In genomic region chr2:6342273-6342920, GRCh38 we compare ENCODE assay signal across 26 cellular contexts.
DNase-seq lines count a peak whose midpoint lies in the region; ATAC-seq and TF ChIP-seq lines count a peak whose summit lies in the region.
"Had no signal": no experiment of that assay in that cellular context is flagged by ENCODE, and none has a peak within 500 bp of the region (broad histone marks: within the 10 kb centered on the region; RNA-seq: fewer than 3 reads in every experiment).

No MANE protein-coding gene starts in this region.

- H2BK5ac ChIP-seq in IMR-90 (ENCODE audit: low read depth, low read length, poor library complexity, severe bottlenecking), result no peak overlapping the region

- no peak overlapping the region for H3K27ac ChIP-seq in IMR-90 (ENCODE audit: insufficient read depth, low read length)
- H3K27ac ChIP-seq: colonic mucosa, esophagus muscularis mucosa, HL-60, suprapubic skin had no signal

- H2AFZ ChIP-seq in IMR-90 (replicated peaks; ENCODE audit: low read length, poor library complexity), result no peak overlapping the region

- BruUV-seq in IMR-90 (replicated peaks; lab: Mats Ljungman, UMichigan), result no TSS peak

- no peak overlapping the region for H4K91ac ChIP-seq in IMR-90 (ENCODE audit: insufficient read depth, low read depth, low read length)

- H3K23ac ChIP-seq in IMR-90 (ENCODE audit: low read depth, low read length), result no peak overlapping the region

- TF ChIP-seq RAD21 in IMR-90 (IDR thresholded peaks at IDR 0.05; ENCODE audit: low read length), result no peak

- H3K18ac ChIP-seq in IMR-90 (ENCODE audit: low read depth, low read length), result no peak overlapping the region

- H2BK20ac ChIP-seq in IMR-90 (ENCODE audit: low read depth, low read length), result no peak overlapping the region

- no peak overlapping the region for H2AK9ac ChIP-seq in IMR-90 (replicated peaks; ENCODE audit: low read depth, low read length, poor library complexity)

- no peak overlapping the region for H2AK5ac ChIP-seq in IMR-90 (ENCODE audit: low read depth, low read length)

- no peak overlapping the region for H2BK15ac ChIP-seq in IMR-90 (ENCODE audit: low read depth, low read length)

- H3K4me3 ChIP-seq in IMR-90 (ENCODE audit: insufficient read depth, low read depth, low read length), result no peak overlapping the region
- H3K4me3 ChIP-seq: colonic mucosa, esophagus muscularis mucosa, suprapubic skin had no signal

- H2BK120ac ChIP-seq in IMR-90 (ENCODE audit: low read depth, low read length), result no peak overlapping the region

- no peak overlapping the region for H4K5ac ChIP-seq in IMR-90 (ENCODE audit: low read depth, low read length)

- no peak for DNase-seq in IMR-90
- DNase-seq in germinal center (ENCODE audit: low spot score), result peak; percentile 36
- DNase-seq in SHP77 (lab: John Stamatoyannopoulos, UW), result no peak
- no peak for DNase-seq in DMS153 treated with DMSO at 0.1 percent for 48 hours (lab: John Stamatoyannopoulos, UW; ENCODE audit: unreplicated experiment)
- no peak for DNase-seq in activated T-cell treated with anti-CD3 and anti-CD28 coated beads, Interleukin-2, amount 50 U/mL, for 48 hours
- DNase-seq: activated CD4-positive, alpha-beta T cell treated with anti-CD3 and anti-CD28 coated beads, Interleukin-2, amount 50 U/mL, for 1 hour; activated naive CD4-positive, alpha-beta T cell treated with anti-CD3 and anti-CD28 coated beads, Interleukin-2, amount 50 U/mL, for 16 hours; C1 segment of cervical spinal cord; colonic mucosa; foreskin melanocyte; HFFc6; naive thymus-derived CD4-positive, alpha-beta T cell; NCI-H1105 treated with DMSO at 0.1 percent for 48 hours; NCI-H2081; NCI-H226; NCI-H774; OCI-M1; stimulated activated CD4-positive, alpha-beta T cell treated with anti-CD3 and anti-CD28 coated beads, Interleukin-2, amount 100 ng/mL, for 48 hours; stimulated activated naive B cell treated with anti-CD40 and anti-IgM and Interleukin-4, amounts not matched to agents 10 μg/mL and 1 μg/mL and 100 μg/mL, for 72 hours had no signal

- H4K20me1 ChIP-seq in IMR-90 (ENCODE audit: insufficient read depth, low read length), result no peaks in the 10 kb centered on the region

- H3K9me1 ChIP-seq in IMR-90 (ENCODE audit: insufficient read depth, low read length), result no peaks in the 10 kb centered on the region

- CTCF ChIA-PET in IMR-90 (lab: Yijun Ruan, JAX), result no interaction called here

- POLR2A ChIA-PET in IMR-90 (lab: Charles Lee; ENCODE audit: unreplicated experiment), result no interaction called here

- dilution Hi-C loops in IMR-90 (cut with HindIII; ENCODE audit: low sequenced_read_pairs, unreplicated experiment), result no loop called here

- H3K4me2 ChIP-seq in IMR-90 (ENCODE audit: low read depth, low read length), result no peak overlapping the region

- H3K36me3 ChIP-seq in IMR-90 (ENCODE audit: control insufficient read depth, insufficient read depth, low read length), result no peaks in the 10 kb centered on the region
- H3K36me3 ChIP-seq: colonic mucosa, esophagus muscularis mucosa, suprapubic skin had no signal

- H3K27me3 ChIP-seq in IMR-90 (ENCODE audit: control insufficient read depth, insufficient read depth, low read length), result no peaks in the 10 kb centered on the region
- H3K27me3 ChIP-seq: colonic mucosa, suprapubic skin had no signal

- H3K56ac ChIP-seq in IMR-90 (ENCODE audit: extremely low read depth, insufficient read depth, low read length), result no peak overlapping the region

- no peak for TF ChIP-seq POLR2A in IMR-90 (IDR thresholded peaks at IDR 0.05; ENCODE audit: low read depth, low read length)

- H3K9ac ChIP-seq in IMR-90 (ENCODE audit: low read depth, low read length), result no peak overlapping the region

- intact Hi-C loops in IMR-90 (cut with micrococcal nuclease), result no loop called here

- no peaks in the 10 kb centered on the region for H3K4me1 ChIP-seq in IMR-90 (ENCODE audit: control insufficient read depth, insufficient read depth, low read length)
- H3K4me1 ChIP-seq: colonic mucosa, esophagus muscularis mucosa, suprapubic skin had no signal

- in situ Hi-C loops in IMR-90 (cut with MboI; ENCODE audit: low sequenced_read_pairs), result no loop called here

- ATAC-seq in GM18907 (IDR thresholded peaks at IDR 0.05; ENCODE audit: unreplicated experiment) (peak; percentile 21), GM21526 (IDR thresholded peaks at IDR 0.05; ENCODE audit: low FRiP score, unreplicated experiment) (peak; percentile 30), IMR-90 (ENCODE audit: low read depth) (no peak)
- ATAC-seq: naive thymus-derived CD4-positive, alpha-beta T cell; Right ventricle myocardium inferior; stimulated activated naive B cell treated with anti-CD40 and anti-IgM and Interleukin-4, amounts not matched to agents 10 μg/mL and 1 μg/mL and 100 μg/mL, for 72 hours; WTC11 had no signal

- no peaks in the 10 kb centered on the region for H3K79me1 ChIP-seq in IMR-90 (ENCODE audit: low read depth in 1 of 2, low read length in 2 of 2)

- no peak overlapping the region for H3K4ac ChIP-seq in IMR-90 (ENCODE audit: low read depth, low read length)

- H3K14ac ChIP-seq in IMR-90 (replicated peaks; ENCODE audit: low read depth, low read length), result no peak overlapping the region

- WGBS in IMR-90 (ENCODE audit: extremely low coverage in 2 of 2, insufficient read length in 1 of 2), 2 experiments, result no CpG with 5 or more reads among the region's 4 CpGs

- no peak for TF ChIP-seq CTCF in IMR-90 (conservative IDR thresholded peaks at IDR 0.05; ENCODE audit: low read depth, low read length)

- H4K8ac ChIP-seq in IMR-90 (ENCODE audit: low read depth in 2 of 2, low read length in 2 of 2), result no peak overlapping the region

- H3K9me3 ChIP-seq in IMR-90 (ENCODE audit: control insufficient read depth, insufficient read depth, low read length), result no peaks in the 10 kb centered on the region
- H3K9me3 ChIP-seq: colonic mucosa, esophagus muscularis mucosa, suprapubic skin had no signal

TF ChIP-seq in IMR-90, 13 proteins besides CTCF, POLR2A, EP300 and RAD21:
- no peak for TF ChIP-seq MXI1 (IDR thresholded peaks at IDR 0.05; ENCODE audit: borderline replicate concordance, low read depth, low read length)
- no peak for TF ChIP-seq CHD1 (IDR thresholded peaks at IDR 0.05; ENCODE audit: low read depth, low read length)
- peak; percentile 97 for TF ChIP-seq MAFK (IDR thresholded peaks at IDR 0.05; ENCODE audit: low read depth, low read length)
